Comparison of ENCODE assay signal across 16 cellular contexts in the genomic region with DNA sequence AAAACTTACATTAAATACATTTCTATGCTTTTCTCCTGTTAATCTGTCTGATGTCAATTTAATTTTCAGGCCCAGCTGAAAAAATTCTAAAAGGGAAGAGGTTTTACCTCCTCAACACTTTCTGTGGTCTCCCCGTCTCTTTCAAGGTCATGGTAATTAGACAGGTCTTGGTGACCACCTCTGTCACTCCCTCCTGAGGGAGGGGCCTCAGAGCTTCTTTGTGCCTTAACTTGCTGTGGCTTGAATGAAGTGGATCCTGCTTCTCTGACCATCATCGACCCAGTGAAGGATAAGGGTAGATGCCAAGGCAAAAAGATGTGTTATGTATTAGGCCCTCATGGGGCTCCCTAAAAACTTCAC. TPM values are rescaled to one million over a fixed set of nuclear protein-coding genes. Genes with fewer than 3 reads are reported as not detected.
DNase-seq lines count a peak whose midpoint lies in the region; TF ChIP-seq lines count a peak whose summit lies in the region.
"Had no signal": no experiment of that assay in that cellular context is flagged by ENCODE, and none has a peak within 500 bp of the region (broad histone marks: within the 10 kb centered on the region; RNA-seq: fewer than 3 reads in every experiment).

No MANE protein-coding gene starts in this region.

- H3K4me1 ChIP-seq in neutrophil (ENCODE audit: control insufficient read depth in 1 of 2, insufficient read depth in 1 of 2, low read depth in 1 of 2, low read length in 1 of 2), result peaks cover 15 to 27% of the 10 kb centered on the region in 2 experiments
- peaks cover 0 to 14% (median 3%) of the 10 kb centered on the region in 4 donors for H3K4me1 ChIP-seq in tibial nerve
- H3K4me1 ChIP-seq: transverse colon had no signal

- CTCF ChIA-PET in activated CD4-positive, alpha-beta memory T cell treated with anti-CD3 and anti-CD28 coated beads for 36 hours (lab: Charles Lee), result no interaction called here

- H3K36me3 ChIP-seq in neutrophil (no peaks in the 10 kb centered on the region), tibial nerve (no peaks in the 10 kb centered on the region)
- H3K36me3 ChIP-seq: left lung, transverse colon had no signal

- DNase-seq in T-helper 1 cell (no peak), GM20000 (ENCODE audit: low spot score) (peak; percentile 24), AG08395 (ENCODE audit: low spot score) (no peak), tibial nerve (ENCODE audit: low spot score in 2 of 2) (no peak), nucleus accumbens (lab: John Stamatoyannopoulos, UW) (no peak)
- no peak for DNase-seq in activated CD4-positive, alpha-beta memory T cell treated with anti-CD3 and anti-CD28 coated beads for 36 hours
- DNase-seq: activated CD4-positive, CD25-positive, alpha-beta regulatory T cell treated with anti-CD3 and anti-CD28 coated beads, Interleukin-2, amount 50 U/mL, for 72 hours; Caco-2; left lung; NCI-H510A; transverse colon had no signal

- no peak for TF ChIP-seq EP300 in tibial nerve (IDR thresholded peaks at IDR 0.05)

- POLR2A ChIA-PET in activated CD4-positive, alpha-beta memory T cell treated with anti-CD3 and anti-CD28 coated beads for 36 hours (lab: Charles Lee), result no interaction called here

- intact Hi-C loops in activated CD4-positive, alpha-beta memory T cell treated with anti-CD3 and anti-CD28 coated beads for 36 hours (cut with micrococcal nuclease), result no loop called here

- TF ChIP-seq CTCF in GM20000 (IDR thresholded peaks at IDR 0.05; ENCODE audit: extremely low read depth, missing control alignments), result no peak
- TF ChIP-seq CTCF in neutrophil (IDR thresholded peaks at IDR 0.05), result no peak
- no peak for TF ChIP-seq CTCF in tibial nerve (IDR thresholded peaks at IDR 0.05)

- H3K4me3 Mint-ChIP-seq in T-helper 1 cell treated with Interleukin-12 subunit alpha and Interleukin-12 subunit beta and Interleukin-4 antibody, amounts not matched to agents 30 μg/mL and 1 μg/mL, for 36 hours, result no peak overlapping the region
- no peak overlapping the region for H3K4me3 Mint-ChIP-seq in activated CD4-positive, alpha-beta memory T cell treated with anti-CD3 and anti-CD28 coated beads for 36 hours
- H3K4me3 Mint-ChIP-seq: brain had no signal

- H3K27me3 ChIP-seq in neutrophil (no peaks in the 10 kb centered on the region), tibial nerve (no peaks in the 10 kb centered on the region)
- H3K27me3 ChIP-seq: left lung, transverse colon had no signal

- H3K27ac Mint-ChIP-seq in T-helper 1 cell treated with Interleukin-12 subunit alpha and Interleukin-12 subunit beta and Interleukin-4 antibody, amounts not matched to agents 30 μg/mL and 1 μg/mL, for 36 hours, result peak overlapping the region; percentile 8
- peak overlapping the region; percentile 56 for H3K27ac Mint-ChIP-seq in activated CD4-positive, alpha-beta memory T cell treated with anti-CD3 and anti-CD28 coated beads for 36 hours

- peaks cover 5% of the 10 kb centered on the region for H3K9me3 Mint-ChIP-seq in T-helper 1 cell treated with Interleukin-12 subunit alpha and Interleukin-12 subunit beta and Interleukin-4 antibody, amounts not matched to agents 30 μg/mL and 1 μg/mL, for 36 hours
- peaks cover 3% of the 10 kb centered on the region for H3K9me3 Mint-ChIP-seq in activated CD4-positive, alpha-beta memory T cell treated with anti-CD3 and anti-CD28 coated beads for 36 hours
- H3K9me3 Mint-ChIP-seq: brain had no signal

- H3K27ac ChIP-seq in neutrophil (peak overlapping the region; percentile 18), tibial nerve (peak overlapping the region in 2 of 4 donors; percentile 69 to 82)
- H3K27ac ChIP-seq: 22Rv1, HL-60, transverse colon had no signal

- H3K4me1 Mint-ChIP-seq in T-helper 1 cell treated with Interleukin-12 subunit alpha and Interleukin-12 subunit beta and Interleukin-4 antibody, amounts not matched to agents 30 μg/mL and 1 μg/mL, for 36 hours (ENCODE audit: low read depth), result peaks cover 40% of the 10 kb centered on the region
- peaks cover 19% of the 10 kb centered on the region for H3K4me1 Mint-ChIP-seq in activated CD4-positive, alpha-beta memory T cell treated with anti-CD3 and anti-CD28 coated beads for 36 hours (ENCODE audit: low read depth)

- H3K4me3 ChIP-seq in neutrophil (ENCODE audit: low read depth in 1 of 2, low read length in 1 of 2), result no peak overlapping the region
- H3K4me3 ChIP-seq in tibial nerve, result no peak overlapping the region
- H3K4me3 ChIP-seq: left lung, transverse colon had no signal

- no peaks in the 10 kb centered on the region for H3K9me3 ChIP-seq in neutrophil
- no peaks in the 10 kb centered on the region for H3K9me3 ChIP-seq in tibial nerve
- H3K9me3 ChIP-seq: Caco-2, left lung, transverse colon had no signal

- H3K27me3 Mint-ChIP-seq in T-helper 1 cell treated with Interleukin-12 subunit alpha and Interleukin-12 subunit beta and Interleukin-4 antibody, amounts not matched to agents 30 μg/mL and 1 μg/mL, for 36 hours (ENCODE audit: low read depth), result no peaks in the 10 kb centered on the region
- H3K27me3 Mint-ChIP-seq in activated CD4-positive, alpha-beta memory T cell treated with anti-CD3 and anti-CD28 coated beads for 36 hours, result no peaks in the 10 kb centered on the region
- H3K27me3 Mint-ChIP-seq: brain had no signal

- TF ChIP-seq POLR2A in tibial nerve (IDR thresholded peaks at IDR 0.05), result no peak

- peaks cover 2% of the 10 kb centered on the region for H3K36me3 Mint-ChIP-seq in T-helper 1 cell treated with Interleukin-12 subunit alpha and Interleukin-12 subunit beta and Interleukin-4 antibody, amounts not matched to agents 30 μg/mL and 1 μg/mL, for 36 hours (ENCODE audit: low read depth)
- H3K36me3 Mint-ChIP-seq in activated CD4-positive, alpha-beta memory T cell treated with anti-CD3 and anti-CD28 coated beads for 36 hours, result no peaks in the 10 kb centered on the region
- H3K36me3 Mint-ChIP-seq: brain had no signal

- WGBS in tibial nerve, 2 donors, result 92 to 100% methylated on average over 2 of the region's 2 CpGs

RNA-seq across cellular contexts. Expression of gene OSBPL9, which starts 40.8 kb away (rescaled TPM):
- total RNA-seq in activated CD4-positive, alpha-beta memory T cell treated with anti-CD3 and anti-CD28 coated beads for 36 hours, result 10 to 100 TPM; 46.1 to 48.6 TPM
- total RNA-seq in tibial nerve, result 100 to 1,000 TPM in 2 of 4 donors, 10 to 100 TPM in 2; 86.1 to 132 (median 96.9) TPM

RNA-seq across cellular contexts. Expression of gene EPS15, which starts 57.0 kb away (rescaled TPM):
- total RNA-seq in activated CD4-positive, alpha-beta memory T cell treated with anti-CD3 and anti-CD28 coated beads for 36 hours, result 10 to 100 TPM; 69.5 to 69.6 TPM
- 100 to 1,000 TPM in 3 of 4 donors, 10 to 100 TPM in 1; 94.8 to 133 (median 125) TPM for total RNA-seq in tibial nerve
